Comparison of ENCODE assay signal across 7 cellular contexts in the genomic region with DNA sequence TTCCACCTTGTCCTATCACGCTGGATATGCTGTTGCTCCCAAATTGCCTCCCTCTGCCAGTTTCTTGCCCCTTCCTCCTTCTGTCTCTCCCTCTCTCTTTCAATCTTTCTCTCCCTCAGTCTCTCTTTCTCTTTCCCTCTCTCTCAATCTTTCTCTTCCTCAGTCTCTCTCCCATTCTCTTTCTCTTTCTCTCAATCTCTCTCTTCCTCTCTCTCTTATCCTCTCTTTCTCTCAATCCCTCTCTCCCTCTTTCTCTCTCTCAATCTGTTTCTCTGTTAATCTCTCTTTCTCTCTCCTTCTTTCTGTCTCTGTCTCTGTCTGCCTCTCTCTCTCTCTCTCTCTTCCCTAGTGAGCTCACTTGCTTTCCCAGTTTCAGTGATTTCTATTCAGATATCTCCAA.
"Had no signal": no experiment of that assay in that cellular context is flagged by ENCODE, and none has a peak within 500 bp of the region (broad histone marks: within the 10 kb centered on the region; RNA-seq: fewer than 3 reads in every experiment).

No MANE protein-coding gene starts in this region.

- H3K4me2 ChIP-seq: GM23338 had no signal

- H2AFZ ChIP-seq: GM23338 had no signal

- H3K4me3 ChIP-seq: GM23338, K562 had no signal

- H3K27ac Mint-ChIP-seq: GM23338, H9 had no signal

- DNase-seq: H9, HCEC 1CT, IMR-90, KG1 had no signal

- H3K4me3 Mint-ChIP-seq: GM23338, H9 had no signal

- H3K27ac ChIP-seq: HL-60 had no signal

- H3K9me3 Mint-ChIP-seq: GM23338, H9 had no signal

- ATAC-seq: GM23338, K562 had no signal
